9 cellular contexts compared by ENCODE assay signal in genomic region chr3:32237670-32238026, GRCh38. TPM values are rescaled to one million over a fixed set of nuclear protein-coding genes. Genes with fewer than 3 reads are reported as not detected.
A peak's percentile ranks its signal among the peaks of the same experiment; 100 is the strongest.
DNase-seq lines count a peak whose midpoint lies in the region; ATAC-seq, FAIRE-seq and TF ChIP-seq lines count a peak whose summit lies in the region.
"Had no signal": no experiment of that assay in that cellular context is flagged by ENCODE, and none has a peak within 500 bp of the region (broad histone marks: within the 10 kb centered on the region; RNA-seq: fewer than 3 reads in every experiment).

No MANE protein-coding gene starts in this region.

- H3K4me3 ChIP-seq in bronchial epithelial cell (ENCODE audit: low read depth, low read length) (peak overlapping the region; percentile 65), mesendoderm (ENCODE audit: low read length) (peak overlapping the region; percentile 44), thyroid gland (replicated peaks in 1 of 3) (peak overlapping the region; percentile 54 to 70 (median 67))

- H3K27me3 Mint-ChIP-seq in activated T-cell treated with anti-CD3 and anti-CD28 coated beads, Interleukin-2, amount 50 U/mL, for 24 hours: peaks cover 11% of the 10 kb centered on the region

- no peak overlapping the region for H3K27ac Mint-ChIP-seq in activated T-cell treated with anti-CD3 and anti-CD28 coated beads, Interleukin-2, amount 50 U/mL, for 24 hours

- H3K27ac ChIP-seq in mesendoderm (ENCODE audit: low read depth, low read length): no peak overlapping the region
- peak overlapping the region in 2 of 3 donors; percentile 54 to 71 for H3K27ac ChIP-seq in thyroid gland
- H3K27ac ChIP-seq: SK-N-MC had no signal

- no peaks in the 10 kb centered on the region for H3K36me3 Mint-ChIP-seq in activated T-cell treated with anti-CD3 and anti-CD28 coated beads, Interleukin-2, amount 50 U/mL, for 24 hours (ENCODE audit: low read depth)

- H3K9ac ChIP-seq in mesendoderm (ENCODE audit: low read length): peak overlapping the region; percentile 62

- H3K18ac ChIP-seq in mesendoderm (ENCODE audit: low read length): no peak overlapping the region

- no peak for TF ChIP-seq POLR2A in thyroid gland (IDR thresholded peaks at IDR 0.05)

- H4K8ac ChIP-seq in mesendoderm (ENCODE audit: low read depth, low read length): no peak overlapping the region

- H3K56ac ChIP-seq in mesendoderm (ENCODE audit: low read length): peak overlapping the region; percentile 77

- DNase-seq in activated T-cell treated with anti-CD3 and anti-CD28 coated beads, Interleukin-2, amount 50 U/mL, for 24 hours: no peak
- DNase-seq in activated T-cell treated with anti-CD3 and anti-CD28 coated beads, Interleukin-2, amount 50 U/mL, for 48 hours: no peak
- no peak for DNase-seq in bronchial epithelial cell (ENCODE audit: low read depth)
- no peak for DNase-seq in mesendoderm
- DNase-seq in thyroid gland: no peak
- no peak for DNase-seq in NCI-H524 (lab: John Stamatoyannopoulos, UW)
- DNase-seq in NCI-H1417 (lab: John Stamatoyannopoulos, UW): no peak

- H3K27me3 ChIP-seq in bronchial epithelial cell (ENCODE audit: control insufficient read depth, insufficient read depth, low read length) (no peaks in the 10 kb centered on the region), mesendoderm (ENCODE audit: insufficient read depth, low read length, poor library complexity) (no peaks in the 10 kb centered on the region), thyroid gland (no peaks in the 10 kb centered on the region)

- H3K4me1 ChIP-seq in mesendoderm (ENCODE audit: control insufficient read depth, low read depth, low read length): peaks cover 5% of the 10 kb centered on the region
- peaks cover 14 to 16% of the 10 kb centered on the region in 2 donors for H3K4me1 ChIP-seq in thyroid gland

- no peaks in the 10 kb centered on the region for H3K79me2 ChIP-seq in mesendoderm (ENCODE audit: control insufficient read depth, insufficient read depth, low read length)

- H3K4me1 Mint-ChIP-seq in activated T-cell treated with anti-CD3 and anti-CD28 coated beads, Interleukin-2, amount 50 U/mL, for 24 hours (ENCODE audit: low read depth): peaks cover 27% of the 10 kb centered on the region

- no peak overlapping the region for H3K4ac ChIP-seq in mesendoderm (ENCODE audit: low read depth, low read length)

- H3K79me1 ChIP-seq in mesendoderm (ENCODE audit: low read length): peaks cover 4% of the 10 kb centered on the region

- peak overlapping the region; percentile 68 for H3K4me3 Mint-ChIP-seq in activated T-cell treated with anti-CD3 and anti-CD28 coated beads, Interleukin-2, amount 50 U/mL, for 24 hours

- WGBS in mesendoderm (ENCODE audit: extremely low coverage, insufficient coverage, low lambda C conversion rate): no CpG with 5 or more reads among the region's 13 CpGs
- 26 to 28% methylated on average over 13 of the region's 13 CpGs for WGBS in thyroid gland, 2 donors

- no peaks in the 10 kb centered on the region for H3K9me3 ChIP-seq in thyroid gland

- H3K9me3 Mint-ChIP-seq in activated T-cell treated with anti-CD3 and anti-CD28 coated beads, Interleukin-2, amount 50 U/mL, for 24 hours: peaks cover 9% of the 10 kb centered on the region

- ATAC-seq in GM19324 (IDR thresholded peaks at IDR 0.05; ENCODE audit: low FRiP score, unreplicated experiment): no peak

- no peak overlapping the region for H2BK5ac ChIP-seq in mesendoderm (ENCODE audit: low read length)

- H3K36me3 ChIP-seq in bronchial epithelial cell (ENCODE audit: control insufficient read depth, insufficient read depth, low read length): no peaks in the 10 kb centered on the region
- H3K36me3 ChIP-seq in mesendoderm (ENCODE audit: control insufficient read depth, insufficient read depth, low read length): no peaks in the 10 kb centered on the region
- no peaks in the 10 kb centered on the region for H3K36me3 ChIP-seq in thyroid gland

- no peak overlapping the region for H2BK15ac ChIP-seq in mesendoderm (replicated peaks; ENCODE audit: low read depth)

- no peak overlapping the region for H4K5ac ChIP-seq in mesendoderm (ENCODE audit: low read length)

- FAIRE-seq in bronchial epithelial cell (lab: Jason Lieb, UNC): no peak

- peak overlapping the region; percentile 64 for H3K4me2 ChIP-seq in mesendoderm (ENCODE audit: low read length)

- no peak overlapping the region for H2AK5ac ChIP-seq in mesendoderm (ENCODE audit: low read length)

- intact Hi-C loops in thyroid gland (cut with DNase I): no loop called here

- H3K23ac ChIP-seq in mesendoderm (ENCODE audit: low read length): no peak overlapping the region

- H2BK120ac ChIP-seq in mesendoderm (ENCODE audit: low read depth, low read length): no peak overlapping the region

- TF ChIP-seq CTCF in bronchial epithelial cell (IDR thresholded peaks at IDR 0.05; ENCODE audit: insufficient read depth, low read length, severe bottlenecking) (no peak), thyroid gland (IDR thresholded peaks at IDR 0.05) (no peak)

RNA-seq across cellular contexts. Expression of gene CMTM8, which starts 0.8 kb away (rescaled TPM):
- 0.79 and 1.2 TPM in 2 replicates for total RNA-seq in bronchial epithelial cell
- 7.4 TPM for polyA plus RNA-seq in mesendoderm (2013, experiment 1 of 2)
- 9.2 TPM for polyA plus RNA-seq in mesendoderm (2013, experiment 2 of 2)
- total RNA-seq in thyroid gland: 10 to 100 TPM in 2 of 4 donors, 1 to 10 TPM in 2; 6.6 to 17.3 (median 11.0) TPM
